11 cellular contexts compared by ENCODE assay signal in the genomic region with DNA sequence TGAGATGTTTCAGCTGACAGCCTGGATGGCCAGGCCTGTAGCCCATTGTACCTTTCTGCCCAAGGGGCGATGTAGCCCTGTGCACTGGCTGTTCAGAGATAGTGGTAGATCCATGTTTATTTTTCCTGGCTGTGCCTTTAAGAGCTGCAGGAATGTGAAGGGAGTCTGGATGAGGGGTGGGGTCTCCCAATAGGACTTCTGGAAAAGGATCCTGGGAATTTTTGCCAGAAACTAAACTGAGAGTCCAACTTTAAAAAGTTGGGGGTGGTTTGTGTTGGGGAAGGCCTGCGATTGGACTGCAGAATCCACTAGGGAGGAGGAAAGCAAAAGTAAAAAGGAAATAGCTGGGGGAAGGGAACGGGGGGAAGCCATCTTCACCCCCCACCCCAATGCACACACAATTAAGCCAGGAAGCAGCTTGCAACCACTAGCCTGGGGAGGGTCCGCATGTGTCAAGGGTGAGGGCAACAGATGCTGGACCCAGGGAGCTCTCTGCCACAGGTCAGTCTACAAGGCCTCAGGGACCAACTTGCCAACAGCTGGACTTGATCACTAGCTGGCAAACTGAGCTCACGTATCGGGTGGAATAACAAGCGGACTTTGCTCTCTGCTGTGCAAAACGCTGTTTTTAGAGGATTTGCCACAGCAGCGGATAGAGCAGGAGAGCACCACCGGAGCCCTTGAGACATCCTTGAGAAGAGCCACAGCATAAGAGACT. TPM values are rescaled to one million over a fixed set of nuclear protein-coding genes. Genes with fewer than 3 reads are reported as not detected.
DNase-seq lines count a peak whose midpoint lies in the region; ATAC-seq and TF ChIP-seq lines count a peak whose summit lies in the region.
"Had no signal": no experiment of that assay in that cellular context is flagged by ENCODE, and none has a peak within 500 bp of the region (broad histone marks: within the 10 kb centered on the region; RNA-seq: fewer than 3 reads in every experiment).

Gene OLFML1, plus strand, starts transcription at position 371 of the 718 bp plus-strand sequence. CDS start 370 bp downstream, outside the sequence.

- peak within 1 kb of the TSS; percentile 70 for H3K4me2 ChIP-seq in hepatocyte

- peaks cover 4% of the 10 kb centered on the region for H3K4me1 ChIP-seq in hepatocyte (ENCODE audit: insufficient read depth)
- H3K4me1 ChIP-seq in psoas muscle, result no peaks in the 10 kb centered on the region
- H3K4me1 ChIP-seq: parathyroid adenoma had no signal

- peak within 1 kb of the TSS; percentile 21 for H3K4me3 ChIP-seq in hepatocyte
- peak within 1 kb of the TSS; percentile 55 for H3K4me3 ChIP-seq in psoas muscle

- H3K36me3 ChIP-seq in hepatocyte (replicated peaks; ENCODE audit: insufficient read depth, low read depth) (no peaks in the 10 kb centered on the region), psoas muscle (ENCODE audit: insufficient read depth in 1 of 2, low read depth in 1 of 2) (no peaks in the 10 kb centered on the region)

- H3K9me3 ChIP-seq in hepatocyte (ENCODE audit: low read depth) (no peaks in the 10 kb centered on the region), psoas muscle (no peaks in the 10 kb centered on the region)

- peak within 1 kb of the TSS; percentile 70 for H3K27ac ChIP-seq in hepatocyte
- no peak within 1 kb of the TSS for H3K27ac ChIP-seq in psoas muscle
- H3K27ac ChIP-seq: parathyroid adenoma had no signal

- H3K27me3 ChIP-seq in hepatocyte (no peaks in the 10 kb centered on the region), psoas muscle (ENCODE audit: insufficient read depth in 3 of 3, low read length in 2 of 3) (no peaks in the 10 kb centered on the region)

- H3K79me2 ChIP-seq in hepatocyte, result peaks cover 6% of the 10 kb centered on the region
- H3K79me2 ChIP-seq: parathyroid adenoma had no signal

- intact Hi-C loops in Right ventricle myocardium inferior (cut with DNase I) (no loop called here), cardiac septum (cut with DNase I) (no loop called here), psoas muscle (cut with DNase I) (no loop called here), MCF 10A (cut with micrococcal nuclease) (no loop called here)

- no peak for DNase-seq in Right ventricle myocardium inferior (ENCODE audit: missing footprints)
- no peak for DNase-seq in cardiac septum (ENCODE audit: low spot score)
- DNase-seq in hepatocyte (ENCODE audit: low spot score), result peak; percentile 34
- DNase-seq in psoas muscle, result peak in 1 of 2 donors; percentile 18
- DNase-seq in MCF 10A (ENCODE audit: unreplicated experiment), result no peak
- DNase-seq in T-helper 2 cell treated with Interferon-gamma antibody and Interleukin-4, amounts not matched to agents 5 μg/mL and 100 μg/mL, for 36 hours (ENCODE audit: low spot score), result no peak
- DNase-seq: activated CD4-positive, alpha-beta T cell treated with anti-CD3 and anti-CD28 coated beads for 48 hours; activated gamma-delta T cell treated with Interleukin-2 at 50 U/mL for 16 hours had no signal

- no peaks in the 10 kb centered on the region for H3K4me1 Mint-ChIP-seq in stimulated activated memory B cell treated with anti-CD40 and anti-IgM and Interleukin-4, amounts not matched to agents 10 μg/mL and 1 μg/mL and 100 μg/mL, for 72 hours
- peaks cover 5% of the 10 kb centered on the region for H3K4me1 Mint-ChIP-seq in MCF 10A (ENCODE audit: insufficient read depth, unreplicated experiment)
- no peaks in the 10 kb centered on the region for H3K4me1 Mint-ChIP-seq in T-helper 2 cell treated with Interferon-gamma antibody and Interleukin-4, amounts not matched to agents 5 μg/mL and 100 μg/mL, for 36 hours (ENCODE audit: low read depth)

- H3K27ac Mint-ChIP-seq in stimulated activated memory B cell treated with anti-CD40 and anti-IgM and Interleukin-4, amounts not matched to agents 10 μg/mL and 1 μg/mL and 100 μg/mL, for 72 hours, result no peak within 1 kb of the TSS
- no peak within 1 kb of the TSS for H3K27ac Mint-ChIP-seq in MCF 10A (ENCODE audit: low read depth, unreplicated experiment)
- H3K27ac Mint-ChIP-seq in T-helper 2 cell treated with Interferon-gamma antibody and Interleukin-4, amounts not matched to agents 5 μg/mL and 100 μg/mL, for 36 hours, result no peak within 1 kb of the TSS

- POLR2A ChIA-PET in MCF 10A (lab: Yijun Ruan, JAX), result no interaction called here

- TF ChIP-seq CTCF in hepatocyte (IDR thresholded peaks at IDR 0.05; ENCODE audit: poor library complexity), result no peak
- TF ChIP-seq CTCF in psoas muscle (IDR thresholded peaks at IDR 0.05), result no peak
- TF ChIP-seq CTCF in MCF 10A (IDR thresholded peaks at IDR 0.05; ENCODE audit: unreplicated experiment), result no peak

- H3K36me3 Mint-ChIP-seq in stimulated activated memory B cell treated with anti-CD40 and anti-IgM and Interleukin-4, amounts not matched to agents 10 μg/mL and 1 μg/mL and 100 μg/mL, for 72 hours, result peaks cover 13% of the 10 kb centered on the region
- H3K36me3 Mint-ChIP-seq in MCF 10A (ENCODE audit: insufficient read depth, unreplicated experiment), result no peaks in the 10 kb centered on the region
- no peaks in the 10 kb centered on the region for H3K36me3 Mint-ChIP-seq in T-helper 2 cell treated with Interferon-gamma antibody and Interleukin-4, amounts not matched to agents 5 μg/mL and 100 μg/mL, for 36 hours (ENCODE audit: low read depth)

- H3K9me3 Mint-ChIP-seq in stimulated activated memory B cell treated with anti-CD40 and anti-IgM and Interleukin-4, amounts not matched to agents 10 μg/mL and 1 μg/mL and 100 μg/mL, for 72 hours, result no peaks in the 10 kb centered on the region
- no peaks in the 10 kb centered on the region for H3K9me3 Mint-ChIP-seq in MCF 10A (ENCODE audit: unreplicated experiment)
- H3K9me3 Mint-ChIP-seq in T-helper 2 cell treated with Interferon-gamma antibody and Interleukin-4, amounts not matched to agents 5 μg/mL and 100 μg/mL, for 36 hours, result no peaks in the 10 kb centered on the region

- no peaks in the 10 kb centered on the region for H3K9me2 ChIP-seq in hepatocyte (replicated peaks; ENCODE audit: insufficient read depth)

- H4K20me1 ChIP-seq in hepatocyte (ENCODE audit: insufficient read depth, poor library complexity, severe bottlenecking), result no peaks in the 10 kb centered on the region

- WGBS in hepatocyte (ENCODE audit: low lambda C conversion rate, missing lambda C conversion rate), result 47% methylated on average over 10 of the region's 10 CpGs
- WGBS in psoas muscle, 3 donors, result 28 to 45% (median 34%) methylated on average over 9 to 10 of the region's 10 CpGs

- CTCF ChIA-PET in MCF 10A (lab: Yijun Ruan, JAX), result interaction anchor here (0.6 to 1.9 kb wide), 6 partner anchors 8 to 172 kb away, joined by 3 to 6 read pairs (median 4); no protein-coding TSS in a partner anchor

- no peak within 1 kb of the TSS for H3K4me3 Mint-ChIP-seq in stimulated activated memory B cell treated with anti-CD40 and anti-IgM and Interleukin-4, amounts not matched to agents 10 μg/mL and 1 μg/mL and 100 μg/mL, for 72 hours
- H3K4me3 Mint-ChIP-seq in MCF 10A (ENCODE audit: unreplicated experiment), result no peak within 1 kb of the TSS
- H3K4me3 Mint-ChIP-seq in T-helper 2 cell treated with Interferon-gamma antibody and Interleukin-4, amounts not matched to agents 5 μg/mL and 100 μg/mL, for 36 hours, result no peak within 1 kb of the TSS

- H3K27me3 Mint-ChIP-seq in stimulated activated memory B cell treated with anti-CD40 and anti-IgM and Interleukin-4, amounts not matched to agents 10 μg/mL and 1 μg/mL and 100 μg/mL, for 72 hours, result no peaks in the 10 kb centered on the region
- H3K27me3 Mint-ChIP-seq in MCF 10A (ENCODE audit: insufficient read depth, unreplicated experiment), result no peaks in the 10 kb centered on the region
- H3K27me3 Mint-ChIP-seq in T-helper 2 cell treated with Interferon-gamma antibody and Interleukin-4, amounts not matched to agents 5 μg/mL and 100 μg/mL, for 36 hours (ENCODE audit: low read depth), result no peaks in the 10 kb centered on the region

- ATAC-seq in Right ventricle myocardium inferior (peak; percentile 71), psoas muscle (peak in 1 of 4 donors; percentile 46), GM21367 (IDR thresholded peaks at IDR 0.05; ENCODE audit: unreplicated experiment) (no peak)
- ATAC-seq in stimulated activated memory B cell treated with anti-CD40 and anti-IgM and Interleukin-4, amounts not matched to agents 10 μg/mL and 1 μg/mL and 100 μg/mL, for 72 hours, result no peak

- peak within 1 kb of the TSS; percentile 34 for H2AFZ ChIP-seq in hepatocyte
- H2AFZ ChIP-seq: parathyroid adenoma had no signal

- BruUV-seq in MCF 10A (replicated peaks; lab: Mats Ljungman, UMichigan), result no TSS peak

RNA-seq across cellular contexts. Expression of gene OLFML1, which starts in this region (rescaled TPM):
- total RNA-seq in Right ventricle myocardium inferior (8.5 TPM), cardiac septum (5.3 TPM), hepatocyte (9.3 and 11.4 TPM in 2 replicates), psoas muscle (1 to 10 TPM; 1.1 to 7.2 (median 1.6) TPM), MCF 10A (2022) (not detected in 2 replicates)
- polyA plus RNA-seq in hepatocyte (8.2 and 10.9 TPM in 2 replicates), psoas muscle (1 to 10 TPM in 2 of 3 donors, under 1 TPM in 1; 0.81 to 1.5 (median 1.1) TPM)
